Comparison of ENCODE assay signal across 15 cellular contexts in genomic region chr6:32664354-32664753, GRCh38. TPM values are rescaled to one million over a fixed set of nuclear protein-coding genes. Genes with fewer than 3 reads are reported as not detected.
DNase-seq lines count a peak whose midpoint lies in the region; ATAC-seq and TF ChIP-seq lines count a peak whose summit lies in the region.
"Had no signal": no experiment of that assay in that cellular context is flagged by ENCODE, and none has a peak within 500 bp of the region (broad histone marks: within the 10 kb centered on the region; RNA-seq: fewer than 3 reads in every experiment).

No MANE protein-coding gene starts in this region.

- intact Hi-C loops in activated CD4-positive, alpha-beta T cell treated with anti-CD3 and anti-CD28 coated beads, Interleukin-2, amount 10 ng/mL, durations not matched to agents 24 days and 14 days (cut with micrococcal nuclease) = loop anchor here (2.0 to 10.0 kb wide), 2 partner anchors 42 to 60 kb away; no protein-coding TSS in a partner anchor
- intact Hi-C loops in dendritic cell treated with granulocyte-macrophage colony-stimulating factor and Interleukin-4, amounts not matched to agents 40 ng/mL and 50 ng/mL, for 4 days (cut with micrococcal nuclease) = no loop called here
- intact Hi-C loops in uterus (cut with DNase I; ENCODE audit: low total_unique reads) = loop anchor here (5.0 kb wide), 1 partner anchor 98 kb away; the partner anchor contains the start of gene HLA-DQB2

- H3K9me3 Mint-ChIP-seq in activated CD4-positive, alpha-beta T cell treated with anti-CD3 and anti-CD28 coated beads, Interleukin-2, amount 10 ng/mL, durations not matched to agents 24 days and 14 days = no peaks in the 10 kb centered on the region
- H3K9me3 Mint-ChIP-seq in dendritic cell treated with granulocyte-macrophage colony-stimulating factor and Interleukin-4, amounts not matched to agents 40 ng/mL and 50 ng/mL, for 4 days = no peaks in the 10 kb centered on the region
- no peaks in the 10 kb centered on the region for H3K9me3 Mint-ChIP-seq in neural crest cell
- H3K9me3 Mint-ChIP-seq: activated naive CD4-positive, alpha-beta T cell treated with anti-CD3 and anti-CD28 coated beads, Interleukin-2, amount 50 U/mL, for 24 hours had no signal

- no peak for ATAC-seq in HG03460 (IDR thresholded peaks at IDR 0.05; ENCODE audit: unreplicated experiment)

- H3K27ac ChIP-seq in HUES48 (ENCODE audit: low read depth, low read length) = no peak overlapping the region
- no peak overlapping the region for H3K27ac ChIP-seq in uterus
- H3K27ac ChIP-seq: HL-60, right lobe of liver had no signal

- H3K4me1 Mint-ChIP-seq in activated CD4-positive, alpha-beta T cell treated with anti-CD3 and anti-CD28 coated beads, Interleukin-2, amount 10 ng/mL, durations not matched to agents 24 days and 14 days = peaks cover 47% of the 10 kb centered on the region
- peaks cover 63% of the 10 kb centered on the region for H3K4me1 Mint-ChIP-seq in dendritic cell treated with granulocyte-macrophage colony-stimulating factor and Interleukin-4, amounts not matched to agents 40 ng/mL and 50 ng/mL, for 4 days (ENCODE audit: low read depth)
- H3K4me1 Mint-ChIP-seq in neural crest cell = peaks cover 11% of the 10 kb centered on the region

- H3K27me3 Mint-ChIP-seq in activated CD4-positive, alpha-beta T cell treated with anti-CD3 and anti-CD28 coated beads, Interleukin-2, amount 10 ng/mL, durations not matched to agents 24 days and 14 days = peaks cover 44% of the 10 kb centered on the region
- no peaks in the 10 kb centered on the region for H3K27me3 Mint-ChIP-seq in dendritic cell treated with granulocyte-macrophage colony-stimulating factor and Interleukin-4, amounts not matched to agents 40 ng/mL and 50 ng/mL, for 4 days
- H3K27me3 Mint-ChIP-seq in neural crest cell (ENCODE audit: low read depth) = peaks cover 93% of the 10 kb centered on the region

- no peak overlapping the region for H3K9ac ChIP-seq in HUES48 (ENCODE audit: low read depth, low read length)

- H3K36me3 ChIP-seq in HUES48 (ENCODE audit: control insufficient read depth, insufficient read depth, low read length) (0 out of 2 replicates have a peak, but pooled peaks cover 5% of the 10 kb centered on the region), uterus (no peaks in the 10 kb centered on the region)
- H3K36me3 ChIP-seq: right lobe of liver had no signal

- DNase-seq in activated CD4-positive, alpha-beta T cell treated with anti-CD3 and anti-CD28 coated beads, Interleukin-2, amount 10 ng/mL, durations not matched to agents 24 days and 14 days = no peak
- no peak for DNase-seq in activated CD4-positive, alpha-beta T cell treated with anti-CD3 and anti-CD28 coated beads, Interleukin-2, amount 50 U/mL, for 4 hours
- DNase-seq in neural crest cell (ENCODE audit: low read depth, low spot score) (no peak), uterus (no peak), HCEC 1CT (no peak)
- DNase-seq: central memory CD4-positive, alpha-beta T cell; NCI-H1694; right lobe of liver; stimulated activated naive CD4-positive, alpha-beta T cell treated with Interleukin-2 at 50 U/mL for 16 hours had no signal

- H3K4me1 ChIP-seq in HUES48 (ENCODE audit: control insufficient read depth, insufficient read depth, low read length) = peaks cover 10% of the 10 kb centered on the region
- H3K4me1 ChIP-seq in uterus = no peaks in the 10 kb centered on the region
- H3K4me1 ChIP-seq: right lobe of liver had no signal

- peak overlapping the region; percentile 84 for H3K4me3 Mint-ChIP-seq in activated CD4-positive, alpha-beta T cell treated with anti-CD3 and anti-CD28 coated beads, Interleukin-2, amount 10 ng/mL, durations not matched to agents 24 days and 14 days
- peak overlapping the region; percentile 92 for H3K4me3 Mint-ChIP-seq in dendritic cell treated with granulocyte-macrophage colony-stimulating factor and Interleukin-4, amounts not matched to agents 40 ng/mL and 50 ng/mL, for 4 days
- H3K4me3 Mint-ChIP-seq in neural crest cell = peak overlapping the region; percentile 66

- H3K9me3 ChIP-seq in HUES48 (ENCODE audit: control insufficient read depth, insufficient read depth, low read length) = no peaks in the 10 kb centered on the region
- H3K9me3 ChIP-seq in uterus = no peaks in the 10 kb centered on the region
- H3K9me3 ChIP-seq: right lobe of liver had no signal

- H3K4me3 ChIP-seq in HUES48 (ENCODE audit: low read depth, low read length) = peak overlapping the region; percentile 77; the same call in 1 of the 2 replicates
- H3K4me3 ChIP-seq in uterus = no peak overlapping the region

- TF ChIP-seq POLR2A in uterus (IDR thresholded peaks at IDR 0.05) = no peak

- no peak for TF ChIP-seq CTCF in neural crest cell (conservative IDR thresholded peaks at IDR 0.05)
- no peak for TF ChIP-seq CTCF in uterus (IDR thresholded peaks at IDR 0.05)

- H3K36me3 Mint-ChIP-seq in activated CD4-positive, alpha-beta T cell treated with anti-CD3 and anti-CD28 coated beads, Interleukin-2, amount 10 ng/mL, durations not matched to agents 24 days and 14 days (ENCODE audit: low read depth) = peaks cover 6% of the 10 kb centered on the region
- peaks cover 68% of the 10 kb centered on the region for H3K36me3 Mint-ChIP-seq in dendritic cell treated with granulocyte-macrophage colony-stimulating factor and Interleukin-4, amounts not matched to agents 40 ng/mL and 50 ng/mL, for 4 days (ENCODE audit: low read depth)
- H3K36me3 Mint-ChIP-seq in neural crest cell (ENCODE audit: low read depth) = no peaks in the 10 kb centered on the region
- H3K36me3 Mint-ChIP-seq: activated naive CD4-positive, alpha-beta T cell treated with anti-CD3 and anti-CD28 coated beads, Interleukin-2, amount 50 U/mL, for 24 hours had no signal

- no peak overlapping the region for H3K27ac Mint-ChIP-seq in activated CD4-positive, alpha-beta T cell treated with anti-CD3 and anti-CD28 coated beads, Interleukin-2, amount 10 ng/mL, durations not matched to agents 24 days and 14 days
- H3K27ac Mint-ChIP-seq in dendritic cell treated with granulocyte-macrophage colony-stimulating factor and Interleukin-4, amounts not matched to agents 40 ng/mL and 50 ng/mL, for 4 days = peak overlapping the region; percentile 100
- no peak overlapping the region for H3K27ac Mint-ChIP-seq in neural crest cell (ENCODE audit: unreplicated experiment)
- H3K27ac Mint-ChIP-seq: activated naive CD4-positive, alpha-beta T cell treated with anti-CD3 and anti-CD28 coated beads, Interleukin-2, amount 50 U/mL, for 24 hours had no signal

- peaks cover 30% of the 10 kb centered on the region for H3K27me3 ChIP-seq in HUES48 (ENCODE audit: control insufficient read depth, insufficient read depth, low read length)
- no peaks in the 10 kb centered on the region for H3K27me3 ChIP-seq in uterus
- H3K27me3 ChIP-seq: right lobe of liver had no signal

RNA-seq across cellular contexts. Expression of gene HLA-DQB1, which starts 2.1 kb away (rescaled TPM):
- total RNA-seq in activated CD4-positive, alpha-beta T cell treated with anti-CD3 and anti-CD28 coated beads, Interleukin-2, amount 10 ng/mL, durations not matched to agents 24 days and 14 days = 1.5 and 1.6 TPM in 2 replicates
- total RNA-seq in neural crest cell = 0.18 and 0.23 TPM in 2 replicates
- total RNA-seq in uterus = 10 to 100 TPM in 2 of 4 donors, 1 to 10 TPM in 1, not detected in 1; 4.9 to 31.2 (median 17.9) TPM

RNA-seq across cellular contexts. Expression of gene HLA-DQA1, which starts 27.1 kb away (rescaled TPM):
- 3.6 and 4.0 TPM in 2 replicates for total RNA-seq in activated CD4-positive, alpha-beta T cell treated with anti-CD3 and anti-CD28 coated beads, Interleukin-2, amount 10 ng/mL, durations not matched to agents 24 days and 14 days
- not detected in 2 replicates for total RNA-seq in neural crest cell
- total RNA-seq in uterus = 10 to 100 TPM in 3 of 4 donors, 1 to 10 TPM in 1; 3.8 to 41.8 (median 22.7) TPM
- total RNA-seq: NCI-H460 had no signal
